Comparison of ENCODE assay signal across 8 cellular contexts in genomic region chr6:107116328-107116892, GRCh38. TPM values are rescaled to one million over a fixed set of nuclear protein-coding genes. Genes with fewer than 3 reads are reported as not detected.
DNase-seq lines count a peak whose midpoint lies in the region; ATAC-seq and TF ChIP-seq lines count a peak whose summit lies in the region.

No MANE protein-coding gene starts in this region.

- H3K27me3 Mint-ChIP-seq in memory B cell: no peaks in the 10 kb centered on the region

- H3K27me3 ChIP-seq in MG63 (peaks cover 4% of the 10 kb centered on the region; the same call in 1 of the 2 replicates), SJSA1 (replicated peaks) (peaks cover 17% of the 10 kb centered on the region), tibial nerve (no peaks in the 10 kb centered on the region)

- peak overlapping the region; percentile 74 for H3K27ac Mint-ChIP-seq in memory B cell

- TF ChIP-seq EP300 in tibial nerve (IDR thresholded peaks at IDR 0.05): no peak

- no peaks in the 10 kb centered on the region for H3K36me3 Mint-ChIP-seq in memory B cell

- WGBS in tibial nerve, 2 donors: 2 to 3% methylated on average over 15 of the region's 15 CpGs

- H3K4me3 ChIP-seq in MG63 (peak overlapping the region; percentile 61), SJSA1 (peak overlapping the region; percentile 56), coronary artery (peak overlapping the region; percentile 96), tibial nerve (peak overlapping the region; percentile 62 to 86 (median 73))

- ATAC-seq in memory B cell (ENCODE audit: low read depth): peak; percentile 57
- no peak for ATAC-seq in GM18868 (IDR thresholded peaks at IDR 0.05; ENCODE audit: unreplicated experiment)

- H3K9me3 Mint-ChIP-seq in memory B cell: no peaks in the 10 kb centered on the region

- H3K27ac ChIP-seq in SJSA1: no peak overlapping the region
- no peak overlapping the region for H3K27ac ChIP-seq in coronary artery
- H3K27ac ChIP-seq in tibial nerve: no peak overlapping the region

- H3K4me1 Mint-ChIP-seq in memory B cell: peaks cover 3% of the 10 kb centered on the region

- TF ChIP-seq CTCF in GM10266 (IDR thresholded peaks at IDR 0.05; ENCODE audit: control insufficient read depth, insufficient read depth, low read depth, missing control alignments): no peak
- no peak for TF ChIP-seq CTCF in coronary artery (IDR thresholded peaks at IDR 0.05)
- no peak for TF ChIP-seq CTCF in tibial nerve (IDR thresholded peaks at IDR 0.05)

- no peak for TF ChIP-seq POLR2A in tibial nerve (IDR thresholded peaks at IDR 0.05)

- H3K9me3 ChIP-seq in MG63 (no peaks in the 10 kb centered on the region), SJSA1 (replicated peaks) (no peaks in the 10 kb centered on the region), tibial nerve (no peaks in the 10 kb centered on the region)

- H3K4me1 ChIP-seq in SJSA1 (replicated peaks) (peaks cover 16% of the 10 kb centered on the region), tibial nerve (peaks cover 0 to 21% (median 11%) of the 10 kb centered on the region in 4 donors)

- no peaks in the 10 kb centered on the region; the same call in 1 of the 2 replicates for H3K36me3 ChIP-seq in MG63
- H3K36me3 ChIP-seq in SJSA1: no peaks in the 10 kb centered on the region
- H3K36me3 ChIP-seq in tibial nerve: no peaks in the 10 kb centered on the region

- DNase-seq in GM10266 (ENCODE audit: extremely low spot score) (peak; percentile 49), MG63 (peak; percentile 9), SJSA1 (ENCODE audit: low read depth in 1 of 2, low spot score in 2 of 2) (no peak), coronary artery (ENCODE audit: low spot score) (no peak), memory B cell (ENCODE audit: low spot score in 2 of 2) (peak; percentile 31 to 36), tibial nerve (ENCODE audit: low spot score in 2 of 2) (no peak), UCSD-AML1 (lab: John Stamatoyannopoulos, UW; ENCODE audit: unreplicated experiment) (no peak)

- peak overlapping the region; percentile 86 for H3K4me3 Mint-ChIP-seq in memory B cell

RNA-seq across cellular contexts. Expression of gene BEND3, which starts 1.1 kb away (rescaled TPM):
- 2.2 and 5.9 TPM in 2 replicates for total RNA-seq in MG63 (2014; rRNA removed; shearing (Covaris generic); ENCODE audit: low replicate concordance)
- total RNA-seq in SJSA1 (2014; rRNA removed; shearing (Covaris generic)): 3.7 and 4.5 TPM in 2 replicates
- 1 to 10 TPM; 1.3 to 2.7 (median 2.2) TPM for total RNA-seq in tibial nerve

Comparison
In these comparisons a context has a peak if more than half of its experiments do, and no peak if none do; other contexts are left out.
1. DNase-seq: peak in GM10266 (single experiment), MG63 (single experiment) and memory B cell (2 of 2); none in SJSA1 (0 of 2), coronary artery (single experiment), tibial nerve (0 of 2) and UCSD-AML1 (single experiment).
2. Peak in every context shown above with its lines, with median percentiles within 50 percentile points of each other: H3K4me3 ChIP-seq.